In the genomic region with DNA sequence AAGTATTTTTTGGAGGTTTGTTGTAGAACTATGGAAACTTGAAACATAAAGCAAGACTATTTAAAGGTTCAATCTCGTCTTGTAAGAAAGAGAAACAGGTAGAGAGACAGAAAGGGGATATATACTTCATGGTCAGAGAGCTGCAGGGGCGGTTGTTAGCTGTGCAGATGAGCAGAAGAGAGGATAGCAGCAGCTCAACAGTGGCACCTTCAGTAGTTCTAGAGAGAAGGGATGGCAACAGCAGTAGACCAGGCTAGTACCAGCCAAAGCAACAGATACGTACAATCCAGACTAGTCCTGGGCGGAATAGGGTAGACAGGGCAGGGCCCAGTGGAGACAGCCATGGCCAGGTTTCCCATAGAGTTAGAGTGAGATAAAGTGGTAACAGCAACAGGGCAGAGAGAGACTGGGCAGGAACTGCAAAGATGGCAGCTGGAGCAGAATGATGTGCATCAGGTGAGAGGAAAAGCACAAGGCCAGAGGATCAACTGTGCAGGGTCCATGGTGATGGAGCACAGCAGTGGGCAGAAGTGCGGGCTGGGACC, we compare ENCODE assay signal across 8 cellular contexts.
DNase-seq lines count a peak whose midpoint lies in the region; ATAC-seq and TF ChIP-seq lines count a peak whose summit lies in the region.

No MANE protein-coding gene starts in this region.

- H3K9ac ChIP-seq in fibroblast of lung (ENCODE audit: insufficient read depth, low read length): no peak overlapping the region

- no peaks in the 10 kb centered on the region for H3K4me1 ChIP-seq in fibroblast of lung (ENCODE audit: control insufficient read depth, extremely low read depth, insufficient read depth, low read length)
- no peaks in the 10 kb centered on the region for H3K4me1 ChIP-seq in right cardiac atrium (ENCODE audit: control insufficient read depth, insufficient read depth, low read length)

- H3K27ac ChIP-seq in fibroblast of lung (ENCODE audit: insufficient read depth, low read length): no peak overlapping the region
- no peak overlapping the region for H3K27ac ChIP-seq in right cardiac atrium (ENCODE audit: low read length)
- H3K27ac ChIP-seq in dorsolateral prefrontal cortex: peak overlapping the region in 15 of 59 donors; percentile 5 to 61 (median 28)

- TF ChIP-seq CTCF in HFFc6 (IDR thresholded peaks at IDR 0.05) (no peak), fibroblast of lung (conservative IDR thresholded peaks at IDR 0.05 in 1 of 2, IDR thresholded peaks at IDR 0.05 in 1 of 2; ENCODE audit: low read depth in 1 of 2, low read length in 2 of 2) (no peak), dorsolateral prefrontal cortex (IDR thresholded peaks at IDR 0.05 in 54 of 56, conservative IDR thresholded peaks at IDR 0.05 in 2 of 56; ENCODE audit: low read depth in 1 of 56, partially characterized antibody in 56 of 56) (no peak)

- intact Hi-C loops in right cardiac atrium (cut with DNase I): no loop called here
- intact Hi-C loops in dorsolateral prefrontal cortex (cut with DNase I): no loop called here

- peak; percentile 89 for ATAC-seq in GM18511 (IDR thresholded peaks at IDR 0.05; ENCODE audit: unreplicated experiment)
- ATAC-seq in right cardiac atrium: no peak

- no peaks in the 10 kb centered on the region; the same call in 1 of the 2 replicates for H3K9me3 Mint-ChIP-seq in HFFc6

- H3K36me3 ChIP-seq in fibroblast of lung (ENCODE audit: control insufficient read depth, insufficient read depth, low read length): no peaks in the 10 kb centered on the region

- no peak overlapping the region for H3K4me3 ChIP-seq in fibroblast of lung (replicated peaks in 1 of 4; ENCODE audit: control extremely low read depth in 1 of 4, insufficient read depth in 1 of 4, low read depth in 3 of 4, low read length in 4 of 4)
- H3K4me3 ChIP-seq in right cardiac atrium (ENCODE audit: low read length): no peak overlapping the region
- no peak overlapping the region for H3K4me3 ChIP-seq in dorsolateral prefrontal cortex

- H3K4me2 ChIP-seq in fibroblast of lung (ENCODE audit: extremely low read depth, insufficient read depth, low read length): no peak overlapping the region

- H3K79me2 ChIP-seq in fibroblast of lung (ENCODE audit: control insufficient read depth, insufficient read depth, low read length): no peaks in the 10 kb centered on the region

- H4K20me1 ChIP-seq in fibroblast of lung (ENCODE audit: control insufficient read depth, extremely low read depth, insufficient read depth, low read length): no peaks in the 10 kb centered on the region

- no peaks in the 10 kb centered on the region for H3K9me3 ChIP-seq in fibroblast of lung (ENCODE audit: control insufficient read depth, insufficient read depth, low read depth, low read length)
- H3K9me3 ChIP-seq in right cardiac atrium (ENCODE audit: control insufficient read depth, low read length): no peaks in the 10 kb centered on the region

- 62% methylated on average over 5 of the region's 5 CpGs for WGBS in right cardiac atrium

- peak overlapping the region; percentile 14; the same call in 1 of the 2 replicates for H3K27ac Mint-ChIP-seq in HFFc6

- H3K27me3 Mint-ChIP-seq in HFFc6 (ENCODE audit: insufficient read depth): peaks cover 50% of the 10 kb centered on the region

- H3K27me3 ChIP-seq in fibroblast of lung (ENCODE audit: control insufficient read depth, insufficient read depth, low read length) (peaks cover 15% of the 10 kb centered on the region), right cardiac atrium (ENCODE audit: control insufficient read depth, insufficient read depth) (no peaks in the 10 kb centered on the region), dorsolateral prefrontal cortex (peaks cover 0 to 12% (median 0%) of the 10 kb centered on the region in 45 donors)

- no peak overlapping the region for H2AFZ ChIP-seq in fibroblast of lung (ENCODE audit: low read length)

- no peak overlapping the region for H3K4me3 Mint-ChIP-seq in HFFc6

- no peaks in the 10 kb centered on the region for H3K36me3 Mint-ChIP-seq in HFFc6 (ENCODE audit: low read depth)

- DNase-seq in HFFc6: peak; percentile 73
- DNase-seq in NAMALWA (ENCODE audit: low spot score): peak; percentile 91
- DNase-seq in activated CD4-positive, alpha-beta T cell treated with anti-CD3 and anti-CD28 coated beads for 24 hours (ENCODE audit: low read depth in 2 of 2): peak; percentile 22 to 27
- peak; percentile 81 to 96 for DNase-seq in fibroblast of lung (ENCODE audit: low read depth in 2 of 2)
- peak; percentile 26 to 27 for DNase-seq in stimulated activated CD4-positive, alpha-beta T cell treated with anti-CD3 and anti-CD28 coated beads, Interleukin-4, amount 100 ng/mL, for 4 hours
- no peak for DNase-seq in right cardiac atrium
- no peak for DNase-seq in dorsolateral prefrontal cortex

- no peaks in the 10 kb centered on the region; the same call in 1 of the 2 replicates for H3K4me1 Mint-ChIP-seq in HFFc6 (ENCODE audit: low read depth)

Comparison
In these comparisons a context has a peak if more than half of its experiments do, and no peak if none do; other contexts are left out.
1. DNase-seq: peak in HFFc6 (single experiment), NAMALWA (single experiment), activated CD4-positive, alpha-beta T cell treated with anti-CD3 and anti-CD28 coated beads for 24 hours (2 of 2), fibroblast of lung (2 of 2) and stimulated activated CD4-positive, alpha-beta T cell treated with anti-CD3 and anti-CD28 coated beads, Interleukin-4, amount 100 ng/mL, for 4 hours (2 of 2); none in right cardiac atrium (0 of 3) and dorsolateral prefrontal cortex (0 of 10).